27 cellular contexts compared by ENCODE assay signal in the genomic region with DNA sequence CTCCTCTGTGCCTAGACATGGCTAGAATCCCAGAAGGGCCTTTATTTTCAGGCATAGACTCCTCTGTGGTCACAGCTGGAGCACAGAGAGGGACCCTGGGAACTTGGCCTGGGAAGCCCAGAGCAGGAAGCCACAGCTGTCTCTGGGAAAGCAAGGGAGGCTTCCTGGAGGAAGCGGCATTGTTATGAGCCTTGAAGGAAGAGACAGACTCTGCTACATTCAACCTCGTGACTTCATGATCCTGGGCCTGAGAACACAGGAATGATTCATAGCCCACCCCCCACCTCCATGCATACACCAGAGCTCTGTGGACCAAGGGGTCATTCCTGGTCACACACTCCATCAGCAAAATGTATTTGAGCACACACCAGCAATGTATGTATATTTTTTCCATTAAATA. TPM values are rescaled to one million over a fixed set of nuclear protein-coding genes. Genes with fewer than 3 reads are reported as not detected.
"Had no signal": no experiment of that assay in that cellular context is flagged by ENCODE, and none has a peak within 500 bp of the region (broad histone marks: within the 10 kb centered on the region; RNA-seq: fewer than 3 reads in every experiment).

No MANE protein-coding gene starts in this region.

- H3K27me3 ChIP-seq: foreskin keratinocyte, hepatocyte, testis, tibial nerve, vagina had no signal

- H3K4me3 ChIP-seq: esophagus squamous epithelium, hepatocyte, left ventricle myocardium inferior, lower lobe of right lung, sigmoid colon, testis, tibial nerve, upper lobe of right lung, vagina had no signal

- H3K9me3 ChIP-seq: esophagus squamous epithelium, left ventricle myocardium inferior, lower lobe of right lung, neutrophil, sigmoid colon, testis, tibial nerve, upper lobe of right lung, vagina had no signal

- H3K27ac ChIP-seq: esophagus squamous epithelium, foreskin keratinocyte, hepatocyte, left ventricle myocardium inferior, lower lobe of right lung, neutrophil, sigmoid colon, testis, tibial nerve, upper lobe of right lung, vagina had no signal

- H3K36me3 Mint-ChIP-seq: memory B cell; mesothelial cell of epicardium; natural killer cell treated with Interleukin-12 subunit alpha and Interleukin-12 subunit beta and Interleukin-15 and Interleukin-18, amount 100 ng/mL, for 72 hours; stimulated activated memory B cell treated with anti-CD40 and anti-IgM and Interleukin-4, amounts not matched to agents 10 μg/mL and 1 μg/mL and 100 μg/mL, for 72 hours had no signal

- H3K4me3 Mint-ChIP-seq: memory B cell; mesothelial cell of epicardium; natural killer cell treated with Interleukin-12 subunit alpha and Interleukin-12 subunit beta and Interleukin-15 and Interleukin-18, amount 100 ng/mL, for 72 hours; stimulated activated memory B cell treated with anti-CD40 and anti-IgM and Interleukin-4, amounts not matched to agents 10 μg/mL and 1 μg/mL and 100 μg/mL, for 72 hours; stimulated activated naive CD8-positive, alpha-beta T cell treated with anti-CD3 and anti-CD28 coated beads, Interleukin-15, amount 100 ng/mL, for 72 hours had no signal

- H3K9me3 Mint-ChIP-seq: memory B cell; mesothelial cell of epicardium; natural killer cell treated with Interleukin-12 subunit alpha and Interleukin-12 subunit beta and Interleukin-15 and Interleukin-18, amount 100 ng/mL, for 72 hours; stimulated activated memory B cell treated with anti-CD40 and anti-IgM and Interleukin-4, amounts not matched to agents 10 μg/mL and 1 μg/mL and 100 μg/mL, for 72 hours; stimulated activated naive CD8-positive, alpha-beta T cell treated with anti-CD3 and anti-CD28 coated beads, Interleukin-15, amount 100 ng/mL, for 72 hours had no signal

- H3K4me1 Mint-ChIP-seq: mesothelial cell of epicardium; stimulated activated memory B cell treated with anti-CD40 and anti-IgM and Interleukin-4, amounts not matched to agents 10 μg/mL and 1 μg/mL and 100 μg/mL, for 72 hours; stimulated activated naive CD8-positive, alpha-beta T cell treated with anti-CD3 and anti-CD28 coated beads, Interleukin-15, amount 100 ng/mL, for 72 hours had no signal

- DNase-seq: esophagus squamous epithelium; foreskin keratinocyte; kidney; left cardiac atrium; left ventricle myocardium inferior; lower lobe of right lung; sigmoid colon; small intestine; stimulated activated CD4-positive, alpha-beta T cell treated with anti-CD3 and anti-CD28 coated beads, Interleukin-12 subunit alpha, Interleukin-12 subunit beta, amount 100 ng/mL, for 4 hours; stimulated activated CD4-positive, alpha-beta T cell treated with anti-CD3 and anti-CD28 coated beads, Interleukin-2, amount 100 ng/mL, for 48 hours; stimulated activated CD8-positive, alpha-beta memory T cell treated with anti-CD3 and anti-CD28 coated beads, Interleukin-4, amount 100 ng/mL, for 48 hours; stimulated activated naive CD8-positive, alpha-beta T cell treated with anti-CD3 and anti-CD28 coated beads, Interleukin-15, amount 100 ng/mL, for 72 hours; testis; upper lobe of right lung had no signal

- H2AFZ ChIP-seq: hepatocyte had no signal

- FAIRE-seq: kidney, small intestine had no signal

- H3K27ac Mint-ChIP-seq: memory B cell; mesothelial cell of epicardium; natural killer cell treated with Interleukin-12 subunit alpha and Interleukin-12 subunit beta and Interleukin-15 and Interleukin-18, amount 100 ng/mL, for 72 hours; stimulated activated memory B cell treated with anti-CD40 and anti-IgM and Interleukin-4, amounts not matched to agents 10 μg/mL and 1 μg/mL and 100 μg/mL, for 72 hours; stimulated activated naive CD8-positive, alpha-beta T cell treated with anti-CD3 and anti-CD28 coated beads, Interleukin-15, amount 100 ng/mL, for 72 hours had no signal

- H3K36me3 ChIP-seq: esophagus squamous epithelium, left ventricle myocardium inferior, lower lobe of right lung, neutrophil, sigmoid colon, tibial nerve, upper lobe of right lung, vagina had no signal

- H3K4me2 ChIP-seq: hepatocyte had no signal

- ATAC-seq: foreskin keratinocyte; left cardiac atrium; lower lobe of right lung; stimulated activated memory B cell treated with anti-CD40 and anti-IgM and Interleukin-4, amounts not matched to agents 10 μg/mL and 1 μg/mL and 100 μg/mL, for 72 hours; stimulated activated naive CD8-positive, alpha-beta T cell treated with anti-CD3 and anti-CD28 coated beads, Interleukin-15, amount 100 ng/mL, for 72 hours; upper lobe of right lung had no signal

- H3K79me2 ChIP-seq: hepatocyte had no signal

- H3K4me1 ChIP-seq: left ventricle myocardium inferior, lower lobe of right lung, sigmoid colon, testis, upper lobe of right lung, vagina had no signal

RNA-seq across cellular contexts. Expression of gene RDH8, which starts 8.6 kb away (rescaled TPM):
- total RNA-seq: epithelial cell of proximal tubule; esophagus squamous epithelium; foreskin keratinocyte; hepatocyte; kidney; left cardiac atrium; left ventricle myocardium inferior; lower lobe of right lung; mesothelial cell of epicardium; mucosa of gallbladder; myocyte; natural killer cell treated with Interleukin-12 subunit alpha and Interleukin-12 subunit beta and Interleukin-15 and Interleukin-18, amount 100 ng/mL, for 72 hours; osteoblast; pulmonary artery endothelial cell; sigmoid colon; tibial nerve; upper lobe of right lung; vagina had no signal
- polyA plus RNA-seq: foreskin keratinocyte, hepatocyte, sigmoid colon, small intestine had no signal

RNA-seq across cellular contexts. Expression of gene COL5A3, which starts 11.6 kb away (rescaled TPM):
- total RNA-seq: natural killer cell treated with Interleukin-12 subunit alpha and Interleukin-12 subunit beta and Interleukin-15 and Interleukin-18, amount 100 ng/mL, for 72 hours; pulmonary artery endothelial cell had no signal
